In the genomic region with DNA sequence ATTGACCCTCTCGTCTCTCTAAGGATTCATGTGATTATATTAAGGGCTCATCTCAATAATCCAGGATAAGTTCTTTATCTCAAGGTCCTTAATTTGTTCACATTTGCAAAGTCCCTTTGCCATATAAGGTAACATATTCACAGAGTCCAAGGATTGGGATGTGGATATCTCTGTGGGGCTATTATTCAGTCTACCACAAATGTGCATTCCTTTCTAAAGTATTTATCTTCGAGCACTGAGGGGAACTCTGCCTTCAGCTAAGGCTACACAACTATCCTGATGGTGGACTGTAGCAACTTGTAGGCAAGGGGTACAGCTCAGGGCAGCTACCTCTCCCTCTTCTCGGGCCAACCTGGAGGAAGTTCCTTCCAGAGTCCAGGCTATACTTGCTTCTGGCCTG, we compare ENCODE assay signal across 2 cellular contexts. TPM values are rescaled to one million over a fixed set of nuclear protein-coding genes. Genes with fewer than 3 reads are reported as not detected.
"Had no signal": no experiment of that assay in that cellular context is flagged by ENCODE, and none has a peak within 500 bp of the region (broad histone marks: within the 10 kb centered on the region; RNA-seq: fewer than 3 reads in every experiment).

No MANE protein-coding gene starts in this region.

RNA-seq across cellular contexts. Expression of a gene that starts 53.2 kb away (rescaled TPM):
- total RNA-seq: HT-29 had no signal
- polyA plus RNA-seq: IgD-negative memory B cell had no signal
